In the genomic region with DNA sequence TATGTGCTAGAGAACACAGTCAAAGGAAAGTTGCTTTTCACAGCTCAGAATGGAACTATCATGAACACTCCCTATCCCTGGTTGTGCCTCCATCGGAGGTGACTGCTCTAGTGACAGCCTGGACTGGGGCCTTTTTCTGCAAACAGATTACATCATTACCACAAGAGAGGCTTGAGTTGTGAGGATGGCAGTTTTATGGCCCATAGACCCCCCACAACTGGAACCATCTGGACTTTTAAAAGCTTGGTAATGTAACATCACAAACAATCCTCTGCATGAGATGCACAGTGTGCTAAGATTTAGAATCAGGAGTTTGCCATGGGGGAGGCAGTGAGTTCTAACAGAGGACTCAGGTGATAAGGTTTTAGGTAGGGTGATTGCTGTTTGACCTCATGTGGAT, we compare ENCODE assay signal across 9 cellular contexts. TPM values are rescaled to one million over a fixed set of nuclear protein-coding genes. Genes with fewer than 3 reads are reported as not detected.
"Had no signal": no experiment of that assay in that cellular context is flagged by ENCODE, and none has a peak within 500 bp of the region (broad histone marks: within the 10 kb centered on the region; RNA-seq: fewer than 3 reads in every experiment).

No MANE protein-coding gene starts in this region.

- H3K4me3 ChIP-seq: GM23248, HAP-1, K562 had no signal

- H3K36me3 ChIP-seq: HAP-1 had no signal

- H3K9me3 ChIP-seq: HAP-1 had no signal

- H3K4me1 ChIP-seq: HAP-1 had no signal

- H3K27ac ChIP-seq: GM23248 had no signal

- DNase-seq: GM23248, GOT3, H7, IMR-90, KG1 had no signal

- ATAC-seq: HCT116, K562 had no signal

- H3K9ac ChIP-seq: GM23248 had no signal

RNA-seq across cellular contexts. Expression of gene WSCD2, which starts 46.6 kb away (rescaled TPM):
- total RNA-seq: GM23248, HT-29, IMR-90 had no signal
